ENCODE assay signal across 15 cellular contexts in genomic region chr5:142104491-142104890, GRCh38. TPM values are rescaled to one million over a fixed set of nuclear protein-coding genes. Genes with fewer than 3 reads are reported as not detected.
DNase-seq lines count a peak whose midpoint lies in the region; ATAC-seq and TF ChIP-seq lines count a peak whose summit lies in the region.
"Had no signal": no experiment of that assay in that cellular context is flagged by ENCODE, and none has a peak within 500 bp of the region (broad histone marks: within the 10 kb centered on the region; RNA-seq: fewer than 3 reads in every experiment).

No MANE protein-coding gene starts in this region.

- H3K9me3 Mint-ChIP-seq in activated CD4-positive, alpha-beta T cell treated with anti-CD3 and anti-CD28 coated beads, Interleukin-2, amount 10 ng/mL, durations not matched to agents 7 days and 5 days: peaks cover 11% of the 10 kb centered on the region
- H3K9me3 Mint-ChIP-seq: memory B cell, nephron progenitor cell had no signal

- H3K27me3 Mint-ChIP-seq in activated CD4-positive, alpha-beta T cell treated with anti-CD3 and anti-CD28 coated beads, Interleukin-2, amount 10 ng/mL, durations not matched to agents 7 days and 5 days: no peaks in the 10 kb centered on the region

- POLR2A ChIA-PET in activated CD4-positive, alpha-beta T cell treated with anti-CD3 and anti-CD28 coated beads, Interleukin-2, amount 10 ng/mL, durations not matched to agents 7 days and 5 days (lab: Charles Lee): no interaction called here

- H3K4me3 ChIP-seq in foreskin fibroblast (ENCODE audit: low read depth in 1 of 2, low read length in 2 of 2): no peak overlapping the region
- H3K4me3 ChIP-seq: hepatocyte had no signal

- in situ Hi-C loops in KBM-7 (cut with MboI; ENCODE audit: low pct_unique_long_range_greater_than_20kb, low sequenced_read_pairs): no loop called here

- CTCF ChIA-PET in activated CD4-positive, alpha-beta T cell treated with anti-CD3 and anti-CD28 coated beads, Interleukin-2, amount 10 ng/mL, durations not matched to agents 7 days and 5 days (lab: Charles Lee): interaction anchor here (0.7 kb wide), 1 partner anchor 95 kb away, joined by 3 read pairs; no protein-coding TSS in a partner anchor

- peak overlapping the region; percentile 18 for H3K4me3 Mint-ChIP-seq in activated CD4-positive, alpha-beta T cell treated with anti-CD3 and anti-CD28 coated beads, Interleukin-2, amount 10 ng/mL, durations not matched to agents 7 days and 5 days
- H3K4me3 Mint-ChIP-seq: memory B cell, nephron progenitor cell had no signal

- TF ChIP-seq CTCF in omental fat pad (IDR thresholded peaks at IDR 0.05) (no peak), foreskin fibroblast (IDR thresholded peaks at IDR 0.05; ENCODE audit: low read depth, low read length) (no peak)

- H3K27ac Mint-ChIP-seq in activated CD4-positive, alpha-beta T cell treated with anti-CD3 and anti-CD28 coated beads, Interleukin-2, amount 10 ng/mL, durations not matched to agents 7 days and 5 days: peak overlapping the region; percentile 90
- H3K27ac Mint-ChIP-seq: memory B cell, nephron progenitor cell had no signal

- no peak for ATAC-seq in GM18873 (IDR thresholded peaks at IDR 0.05; ENCODE audit: low FRiP score, unreplicated experiment)
- no peak for ATAC-seq in omental fat pad (ENCODE audit: low FRiP score)

- peaks cover 11% of the 10 kb centered on the region for H3K36me3 Mint-ChIP-seq in activated CD4-positive, alpha-beta T cell treated with anti-CD3 and anti-CD28 coated beads, Interleukin-2, amount 10 ng/mL, durations not matched to agents 7 days and 5 days (ENCODE audit: low read depth)
- H3K36me3 Mint-ChIP-seq: memory B cell had no signal

- DNase-seq in activated CD4-positive, alpha-beta T cell treated with anti-CD3 and anti-CD28 coated beads, Interleukin-2, amount 10 ng/mL, durations not matched to agents 7 days and 5 days: peak; percentile 69
- DNase-seq in activated CD4-positive, alpha-beta T cell treated with anti-CD3 and anti-CD28 coated beads for 1 hour: no peak
- DNase-seq in KBM-7 (peak; percentile 61), T-helper 2 cell (peak in 3 of 5 experiments; percentile 12 to 83 (median 64)), omental fat pad (ENCODE audit: low spot score) (no peak), foreskin fibroblast (no peak)
- DNase-seq in effector CD4-positive, alpha-beta T cell: peak; percentile 32
- DNase-seq: caudate nucleus, KG1, NCI-H2029, NCI-H510A treated with DMSO at 0.1 percent for 48 hours, nephron progenitor cell had no signal

- peaks cover 54% of the 10 kb centered on the region for H3K4me1 Mint-ChIP-seq in activated CD4-positive, alpha-beta T cell treated with anti-CD3 and anti-CD28 coated beads, Interleukin-2, amount 10 ng/mL, durations not matched to agents 7 days and 5 days

RNA-seq across cellular contexts. Expression of gene NDFIP1, which starts 4.1 kb away (rescaled TPM):
- total RNA-seq in activated CD4-positive, alpha-beta T cell treated with anti-CD3 and anti-CD28 coated beads, Interleukin-2, amount 10 ng/mL, durations not matched to agents 7 days and 5 days: 10 to 100 TPM; 65.2 to 70.2 TPM
- total RNA-seq in omental fat pad: 10 to 100 TPM; 60.4 to 73.6 (median 64.6) TPM

Comparison
In these comparisons a context has a peak if more than half of its experiments do, and no peak if none do; other contexts are left out.
1. DNase-seq: peak in activated CD4-positive, alpha-beta T cell treated with anti-CD3 and anti-CD28 coated beads, Interleukin-2, amount 10 ng/mL, durations not matched to agents 7 days and 5 days (single experiment), KBM-7 (single experiment), T-helper 2 cell (3 of 5) and effector CD4-positive, alpha-beta T cell (single experiment); none in activated CD4-positive, alpha-beta T cell treated with anti-CD3 and anti-CD28 coated beads for 1 hour (single experiment), omental fat pad (single experiment) and foreskin fibroblast (0 of 2).